ENCODE assay signal across 9 cellular contexts in the genomic region with DNA sequence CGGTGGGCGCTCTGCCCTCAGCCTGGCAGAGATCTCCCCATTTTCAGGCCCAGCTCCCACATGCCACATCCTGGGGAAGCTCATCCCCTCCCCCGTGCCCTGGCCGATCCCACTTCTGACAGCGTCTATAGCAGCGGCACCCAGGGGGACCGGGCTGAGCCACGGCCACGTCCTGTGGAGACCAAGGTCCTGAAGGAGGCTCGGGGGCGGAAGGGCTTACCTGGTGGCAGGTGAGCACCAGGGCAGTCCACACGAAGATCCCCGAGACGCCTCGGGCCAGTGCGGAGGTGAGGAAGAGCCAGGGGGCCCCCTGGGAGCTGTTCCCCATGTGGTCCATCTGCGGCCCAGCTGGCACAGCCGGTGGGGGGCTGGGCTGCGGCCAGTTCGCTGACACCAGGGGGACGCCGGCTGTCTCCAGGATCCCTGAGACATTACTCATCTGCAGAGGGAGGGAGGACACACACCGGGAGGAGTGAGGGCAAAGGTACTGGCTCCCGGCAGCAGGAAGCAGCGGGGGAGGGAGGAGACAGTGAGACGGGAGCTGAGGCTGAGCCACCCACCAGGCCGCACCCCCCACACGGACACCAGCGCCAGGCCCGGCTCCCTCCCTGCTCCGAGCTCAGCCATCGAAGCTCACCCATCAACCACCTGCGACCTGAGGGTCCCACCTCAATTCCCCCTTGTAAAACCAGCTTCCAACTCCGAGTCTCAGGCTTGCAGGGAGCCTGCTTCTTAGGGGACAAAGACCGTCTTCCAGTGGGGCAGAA. TPM values are rescaled to one million over a fixed set of nuclear protein-coding genes. Genes with fewer than 3 reads are reported as not detected.
DNase-seq lines count a peak whose midpoint lies in the region; ATAC-seq, FAIRE-seq and TF ChIP-seq lines count a peak whose summit lies in the region.
"Had no signal": no experiment of that assay in that cellular context is flagged by ENCODE, and none has a peak within 500 bp of the region (broad histone marks: within the 10 kb centered on the region; RNA-seq: fewer than 3 reads in every experiment).

No MANE protein-coding gene starts in this region.

- H3K27ac Mint-ChIP-seq in CD8-positive, alpha-beta T cell = no peak overlapping the region

- intact Hi-C loops in Right ventricle myocardium inferior (cut with DNase I) = no loop called here
- intact Hi-C loops in CD8-positive, alpha-beta T cell (cut with DNase I, micrococcal nuclease) = no loop called here

- no peaks in the 10 kb centered on the region for H3K9me3 Mint-ChIP-seq in CD8-positive, alpha-beta T cell

- no peak overlapping the region for H3K4me3 ChIP-seq in right atrium auricular region
- no peak overlapping the region for H3K4me3 ChIP-seq in CD8-positive, alpha-beta T cell (ENCODE audit: low read depth, low read length)

- H3K4me3 Mint-ChIP-seq in CD8-positive, alpha-beta T cell = no peak overlapping the region

- no peaks in the 10 kb centered on the region for H3K36me3 Mint-ChIP-seq in CD8-positive, alpha-beta T cell

- H3K36me3 ChIP-seq in right atrium auricular region = no peaks in the 10 kb centered on the region
- H3K36me3 ChIP-seq in CD8-positive, alpha-beta T cell (ENCODE audit: insufficient read depth, low read length) = no peaks in the 10 kb centered on the region

- H3K27ac ChIP-seq in right atrium auricular region = no peak overlapping the region
- H3K27ac ChIP-seq in CD8-positive, alpha-beta T cell (ENCODE audit: low read depth, low read length) = no peak overlapping the region

- POLR2A ChIA-PET in CD8-positive, alpha-beta T cell (lab: Charles Lee) = no interaction called here

- DNase-seq in Right ventricle myocardium inferior (ENCODE audit: missing footprints) (peak; percentile 47), right atrium auricular region (ENCODE audit: low spot score) (no peak), iPS-NIHi7 (ENCODE audit: extremely low spot score) (peak; percentile 89), urothelium cell line (ENCODE audit: low spot score) (peak; percentile 100), NCI-H345 (lab: John Stamatoyannopoulos, UW) (no peak)
- no peak for DNase-seq in CD8-positive, alpha-beta T cell

- peak; percentile 100 for FAIRE-seq in urothelium cell line (lab: Jason Lieb, UNC)
- FAIRE-seq: G401.6 had no signal

- TF ChIP-seq CTCF in right atrium auricular region (IDR thresholded peaks at IDR 0.05) = no peak
- TF ChIP-seq CTCF in CD8-positive, alpha-beta T cell (IDR thresholded peaks at IDR 0.05) = no peak

- no peaks in the 10 kb centered on the region for H3K27me3 Mint-ChIP-seq in CD8-positive, alpha-beta T cell (ENCODE audit: low read depth)

- peaks cover 3% of the 10 kb centered on the region for H3K4me1 Mint-ChIP-seq in CD8-positive, alpha-beta T cell (ENCODE audit: low read depth)

- H3K4me1 ChIP-seq in right atrium auricular region = peaks cover 0 to 20% of the 10 kb centered on the region in 2 donors
- H3K4me1 ChIP-seq in CD8-positive, alpha-beta T cell (ENCODE audit: insufficient read depth, low read length) = peaks cover 6% of the 10 kb centered on the region

- no peak for ATAC-seq in Right ventricle myocardium inferior
- peak; percentile 79 for ATAC-seq in SK-N-SH treated with all-trans-retinoic acid at 6 μM for 48 hours
- no peak for ATAC-seq in GM19351 (IDR thresholded peaks at IDR 0.05; ENCODE audit: unreplicated experiment)
- no peak for ATAC-seq in CD8-positive, alpha-beta T cell

- CTCF ChIA-PET in CD8-positive, alpha-beta T cell (lab: Charles Lee) = interaction anchor here (0.7 to 1.5 kb wide), 9 partner anchors 16 to 361 kb away, joined by 3 to 8 read pairs (median 4); no protein-coding TSS in a partner anchor

- H3K9me3 ChIP-seq in right atrium auricular region = no peaks in the 10 kb centered on the region
- no peaks in the 10 kb centered on the region for H3K9me3 ChIP-seq in CD8-positive, alpha-beta T cell (ENCODE audit: low read length)

- H3K27me3 ChIP-seq in right atrium auricular region = no peaks in the 10 kb centered on the region
- H3K27me3 ChIP-seq in CD8-positive, alpha-beta T cell (ENCODE audit: insufficient read depth, low read length) = no peaks in the 10 kb centered on the region

TF ChIP-seq in SK-N-SH treated with all-trans-retinoic acid at 6 μM for 48 hours, 23 proteins besides CTCF, POLR2A, EP300 and RAD21:
- TF ChIP-seq TCF4 (CRISPR knock-in tag; IDR thresholded peaks at IDR 0.05; ENCODE audit: borderline replicate concordance) (no peak), ARNTL (CRISPR knock-in tag; IDR thresholded peaks at IDR 0.05; ENCODE audit: borderline replicate concordance, low read depth) (no peak)
- TF ChIP-seq, protein P1, sequence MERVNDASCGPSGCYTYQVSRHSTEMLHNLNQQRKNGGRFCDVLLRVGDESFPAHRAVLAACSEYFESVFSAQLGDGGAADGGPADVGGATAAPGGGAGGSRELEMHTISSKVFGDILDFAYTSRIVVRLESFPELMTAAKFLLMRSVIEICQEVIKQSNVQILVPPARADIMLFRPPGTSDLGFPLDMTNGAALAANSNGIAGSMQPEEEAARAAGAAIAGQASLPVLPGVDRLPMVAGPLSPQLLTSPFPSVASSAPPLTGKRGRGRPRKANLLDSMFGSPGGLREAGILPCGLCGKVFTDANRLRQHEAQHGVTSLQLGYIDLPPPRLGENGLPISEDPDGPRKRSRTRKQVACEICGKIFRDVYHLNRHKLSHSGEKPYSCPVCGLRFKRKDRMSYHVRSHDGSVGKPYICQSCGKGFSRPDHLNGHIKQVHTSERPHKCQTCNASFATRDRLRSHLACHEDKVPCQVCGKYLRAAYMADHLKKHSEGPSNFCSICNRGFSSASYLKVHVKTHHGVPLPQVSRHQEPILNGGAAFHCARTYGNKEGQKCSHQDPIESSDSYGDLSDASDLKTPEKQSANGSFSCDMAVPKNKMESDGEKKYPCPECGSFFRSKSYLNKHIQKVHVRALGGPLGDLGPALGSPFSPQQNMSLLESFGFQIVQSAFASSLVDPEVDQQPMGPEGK (CRISPR knock-in tag; IDR thresholded peaks at IDR 0.05; ENCODE audit: borderline replicate concordance) = peak; percentile 33; the same call in 1 of the 2 replicates

RNA-seq across cellular contexts. Expression of a gene that starts 0.8 kb away (rescaled TPM):
- total RNA-seq in Right ventricle myocardium inferior (0.32 TPM), right atrium auricular region (under 1 TPM in 1 of 2 donors, not detected in 1; 0.28 TPM)
- not detected for total RNA-seq in CD8-positive, alpha-beta T cell

RNA-seq across cellular contexts. Expression of a gene that starts 14.6 kb away (rescaled TPM):
- total RNA-seq in Right ventricle myocardium inferior (13.3 TPM), right atrium auricular region (10 to 100 TPM; 21.5 to 22.3 TPM)
- total RNA-seq in CD8-positive, alpha-beta T cell = 10 to 100 TPM; 20.9 to 21.0 TPM

RNA-seq across cellular contexts. Expression of a gene that starts 24.7 kb away (rescaled TPM):
- total RNA-seq in Right ventricle myocardium inferior = 50.8 TPM
- 10 to 100 TPM; 29.6 to 70.9 TPM for total RNA-seq in right atrium auricular region
- 10 to 100 TPM; 48.7 to 49.8 TPM for total RNA-seq in CD8-positive, alpha-beta T cell

RNA-seq across cellular contexts. Expression of a gene that starts 51.0 kb away (rescaled TPM):
- 25.8 TPM for total RNA-seq in Right ventricle myocardium inferior
- 10 to 100 TPM; 29.0 to 47.0 TPM for total RNA-seq in right atrium auricular region
- total RNA-seq in CD8-positive, alpha-beta T cell = 100 to 1,000 TPM; 106 to 113 TPM

Comparison
In these comparisons a context has a peak if more than half of its experiments do, and no peak if none do; other contexts are left out.
1. DNase-seq: peak in Right ventricle myocardium inferior (single experiment), iPS-NIHi7 (single experiment) and urothelium cell line (single experiment); none in right atrium auricular region (single experiment), CD8-positive, alpha-beta T cell (0 of 7) and NCI-H345 (single experiment).